1 cellular context compared by ENCODE assay signal in genomic region chr20:53933232-53933846, GRCh38.
TF ChIP-seq lines count a peak whose summit lies in the region.

No MANE protein-coding gene starts in this region.

TF ChIP-seq in K562, 482 proteins besides CTCF, POLR2A, EP300 and RAD21 (continued from another document):
- TF ChIP-seq SAFB2 (IDR thresholded peaks at IDR 0.05; ENCODE audit: borderline replicate concordance, low read depth, low read length, severe bottlenecking) (no peak), EWSR1 (IDR thresholded peaks at IDR 0.05; ENCODE audit: borderline replicate concordance, low read depth, partially characterized antibody) (peak; percentile 44), BCLAF1 (IDR thresholded peaks at IDR 0.05; ENCODE audit: borderline replicate concordance in 1 of 2, control insufficient read depth in 1 of 2, low read depth in 2 of 2, low read length in 1 of 2) (peak in 1 of 2 experiments; percentile 68; a peak in 1 of 4 replicates), MNT (conservative IDR thresholded peaks at IDR 0.05) (0 out of 4 replicates have a peak, but pooled peaks of 1 of the 2 experiments have one; percentile 4)
